22 cellular contexts compared by ENCODE assay signal in the genomic region with DNA sequence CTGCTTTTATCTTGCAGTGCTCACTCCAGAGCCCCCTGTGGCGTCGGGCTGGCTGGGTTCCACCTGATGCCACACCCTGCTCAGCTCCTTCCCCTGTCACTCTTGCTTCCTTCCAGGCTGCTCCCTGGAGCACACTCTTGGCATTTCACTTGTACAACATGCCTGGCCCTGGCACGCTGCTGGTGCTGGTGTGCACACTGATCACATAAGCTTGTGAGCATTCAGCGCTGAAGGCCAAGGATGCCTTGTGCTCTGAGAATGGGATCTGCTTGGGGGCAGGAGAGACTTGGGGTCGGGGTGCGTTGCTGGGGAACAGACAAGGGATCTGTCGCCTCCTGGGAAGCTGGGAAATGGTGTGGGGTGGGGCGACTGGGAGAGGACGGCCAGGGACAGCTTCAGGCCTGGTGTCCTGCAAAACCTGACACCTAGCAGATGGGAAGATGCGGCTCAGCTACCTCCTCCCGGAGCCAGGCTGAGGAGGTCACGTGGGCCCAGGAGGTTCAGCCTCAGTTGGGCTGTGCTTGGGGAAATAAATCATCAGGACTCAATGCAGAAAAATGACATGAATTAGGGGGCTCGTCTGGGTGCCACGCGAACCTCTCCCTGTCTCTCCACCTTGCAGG.
DNase-seq lines count a peak whose midpoint lies in the region; ATAC-seq and TF ChIP-seq lines count a peak whose summit lies in the region.
"Had no signal": no experiment of that assay in that cellular context is flagged by ENCODE, and none has a peak within 500 bp of the region (broad histone marks: within the 10 kb centered on the region; RNA-seq: fewer than 3 reads in every experiment).

No MANE protein-coding gene starts in this region.

- no peak overlapping the region for H2BK15ac ChIP-seq in neuronal stem cell (ENCODE audit: low read length)

- H3K36me3 ChIP-seq in HEK293 (ENCODE audit: control insufficient read depth in 2 of 2, insufficient read depth in 1 of 2, low read length in 2 of 2): no peaks in the 10 kb centered on the region
- no peaks in the 10 kb centered on the region for H3K36me3 ChIP-seq in ascending aorta
- no peaks in the 10 kb centered on the region for H3K36me3 ChIP-seq in neuronal stem cell (replicated peaks in 1 of 2; ENCODE audit: control insufficient read depth in 2 of 2, insufficient read depth in 2 of 2, low read length in 2 of 2)
- H3K36me3 ChIP-seq: pancreas, right atrium auricular region, SJSA1, vagina had no signal

- no peak overlapping the region for H2BK5ac ChIP-seq in neuronal stem cell (ENCODE audit: low read length)

- no peak overlapping the region for H3K18ac ChIP-seq in neuronal stem cell (ENCODE audit: low read length)

- H2BK12ac ChIP-seq in neuronal stem cell (ENCODE audit: low read length): no peak overlapping the region

- H3K27me3 ChIP-seq in ascending aorta (no peaks in the 10 kb centered on the region), neuronal stem cell (ENCODE audit: control insufficient read depth in 3 of 3, insufficient read depth in 3 of 3, low read depth in 1 of 3, low read length in 3 of 3) (no peaks in the 10 kb centered on the region)
- H3K27me3 ChIP-seq: right atrium auricular region, SJSA1, testis, vagina had no signal

- no peaks in the 10 kb centered on the region for H3K36me3 Mint-ChIP-seq in T-helper 2 cell treated with Interferon-gamma antibody and Interleukin-4, amounts not matched to agents 5 μg/mL and 100 μg/mL, for 36 hours (ENCODE audit: low read depth)
- no peaks in the 10 kb centered on the region for H3K36me3 Mint-ChIP-seq in activated CD8-positive, alpha-beta T cell treated with anti-CD3 and anti-CD28 coated beads for 36 hours (ENCODE audit: low read depth)

- H3K4me3 ChIP-seq in HEK293 (ENCODE audit: low read depth, low read length): no peak overlapping the region
- H3K4me3 ChIP-seq in ascending aorta: no peak overlapping the region
- no peak overlapping the region for H3K4me3 ChIP-seq in neuronal stem cell (ENCODE audit: low read length in 2 of 2)
- H3K4me3 ChIP-seq: pancreas, right atrium auricular region, SJSA1, testis, vagina had no signal

- no peak overlapping the region for H2BK120ac ChIP-seq in neuronal stem cell (ENCODE audit: low read depth, low read length)

- no peaks in the 10 kb centered on the region for H3K9me3 Mint-ChIP-seq in T-helper 2 cell treated with Interferon-gamma antibody and Interleukin-4, amounts not matched to agents 5 μg/mL and 100 μg/mL, for 36 hours
- no peaks in the 10 kb centered on the region for H3K9me3 Mint-ChIP-seq in activated CD8-positive, alpha-beta T cell treated with anti-CD3 and anti-CD28 coated beads for 36 hours
- H3K9me3 Mint-ChIP-seq: dendritic cell treated with granulocyte-macrophage colony-stimulating factor and Interleukin-4, amounts not matched to agents 40 ng/mL and 50 ng/mL, for 4 days had no signal

- H3K27me3 Mint-ChIP-seq in T-helper 2 cell treated with Interferon-gamma antibody and Interleukin-4, amounts not matched to agents 5 μg/mL and 100 μg/mL, for 36 hours (ENCODE audit: low read depth): no peaks in the 10 kb centered on the region
- no peaks in the 10 kb centered on the region for H3K27me3 Mint-ChIP-seq in activated CD8-positive, alpha-beta T cell treated with anti-CD3 and anti-CD28 coated beads for 36 hours

- WGBS in neuronal stem cell (ENCODE audit: extremely low coverage in 2 of 2, insufficient read length in 2 of 2, insufficient replicate concordance in 1 of 2), 2 donors: no CpG with 5 or more reads among the region's 15 CpGs

- H3K14ac ChIP-seq in neuronal stem cell (ENCODE audit: low read length): no peak overlapping the region

- no peak overlapping the region for H4K91ac ChIP-seq in neuronal stem cell (ENCODE audit: low read depth, low read length, poor library complexity)

- no peaks in the 10 kb centered on the region for H3K79me1 ChIP-seq in neuronal stem cell (ENCODE audit: low read depth, low read length)

- no peak for ATAC-seq in HG02798 (IDR thresholded peaks at IDR 0.05; ENCODE audit: poor library complexity, unreplicated experiment)
- no peak for ATAC-seq in activated CD8-positive, alpha-beta T cell treated with anti-CD3 and anti-CD28 coated beads for 36 hours
- ATAC-seq: pancreas had no signal

- H3K4me2 ChIP-seq in neuronal stem cell (ENCODE audit: insufficient read depth, low read length, poor library complexity, severe bottlenecking): no peak overlapping the region

- TF ChIP-seq CTCF in HEK293 (tag by site-specific recombination; IDR thresholded peaks at IDR 0.05) (no peak), ascending aorta (IDR thresholded peaks at IDR 0.05) (no peak)
- TF ChIP-seq CTCF in activated CD8-positive, alpha-beta T cell treated with anti-CD3 and anti-CD28 coated beads for 36 hours (IDR thresholded peaks at IDR 0.05): no peak

- peak; percentile 20 for DNase-seq in NCI-H2227 (lab: John Stamatoyannopoulos, UW; ENCODE audit: unreplicated experiment)
- no peak for DNase-seq in NCI-H2227 treated with DMSO at 0.1 percent for 48 hours (lab: John Stamatoyannopoulos, UW)
- peak in 1 of 2 donors; percentile 61 for DNase-seq in ascending aorta (ENCODE audit: low spot score in 2 of 2)
- DNase-seq in neuronal stem cell (ENCODE audit: low spot score): no peak
- DNase-seq in T-helper 2 cell treated with Interferon-gamma antibody and Interleukin-4, amounts not matched to agents 5 μg/mL and 100 μg/mL, for 36 hours (ENCODE audit: low spot score): no peak
- DNase-seq in activated CD8-positive, alpha-beta T cell treated with anti-CD3 and anti-CD28 coated beads for 36 hours: no peak
- DNase-seq: activated CD4-positive, alpha-beta T cell treated with anti-CD3 and anti-CD28 coated beads for 48 hours; activated naive CD4-positive, alpha-beta T cell treated with anti-CD3 and anti-CD28 coated beads, Interleukin-2, amount 50 U/mL, for 16 hours; amygdala; islet precursor cell; NCI-H510A; stimulated activated naive CD4-positive, alpha-beta T cell treated with Interleukin-2 at 50 U/mL for 16 hours; testis had no signal

- peak overlapping the region; percentile 55 for H3K23ac ChIP-seq in neuronal stem cell (ENCODE audit: low read depth, low read length, poor library complexity)

- no peak overlapping the region for H2AK5ac ChIP-seq in neuronal stem cell (ENCODE audit: low read depth, low read length)

- intact Hi-C loops in ascending aorta (cut with DNase I): no loop called here
- intact Hi-C loops in activated CD8-positive, alpha-beta T cell treated with anti-CD3 and anti-CD28 coated beads for 36 hours (cut with micrococcal nuclease): no loop called here

- POLR2A ChIA-PET in HEK293 (lab: Yijun Ruan, JAX): no interaction called here
- POLR2A ChIA-PET in activated CD8-positive, alpha-beta T cell treated with anti-CD3 and anti-CD28 coated beads for 36 hours (lab: Charles Lee): no interaction called here

- H3K9ac ChIP-seq in neuronal stem cell (ENCODE audit: low read depth, low read length, poor library complexity): no peak overlapping the region

- H3K4me1 ChIP-seq in HEK293 (ENCODE audit: control insufficient read depth, insufficient read depth, low read length) (no peaks in the 10 kb centered on the region; the same call in 1 of the 2 replicates), ascending aorta (peaks cover 7 to 20% of the 10 kb centered on the region in 2 donors), neuronal stem cell (ENCODE audit: control insufficient read depth in 2 of 2, insufficient read depth in 1 of 2, low read depth in 1 of 2, low read length in 2 of 2) (no peaks in the 10 kb centered on the region)
- H3K4me1 ChIP-seq: pancreas, testis had no signal

- peak overlapping the region; percentile 17 for H4K8ac ChIP-seq in neuronal stem cell (ENCODE audit: low read depth, low read length)

- no peak overlapping the region for H3K4ac ChIP-seq in neuronal stem cell (ENCODE audit: low read length)

- H3K4me1 Mint-ChIP-seq in T-helper 2 cell treated with Interferon-gamma antibody and Interleukin-4, amounts not matched to agents 5 μg/mL and 100 μg/mL, for 36 hours (ENCODE audit: low read depth): no peaks in the 10 kb centered on the region
- H3K4me1 Mint-ChIP-seq in activated CD8-positive, alpha-beta T cell treated with anti-CD3 and anti-CD28 coated beads for 36 hours (ENCODE audit: low read depth): peaks cover 8% of the 10 kb centered on the region

- H3K27ac Mint-ChIP-seq in T-helper 2 cell treated with Interferon-gamma antibody and Interleukin-4, amounts not matched to agents 5 μg/mL and 100 μg/mL, for 36 hours: no peak overlapping the region
- H3K27ac Mint-ChIP-seq in activated CD8-positive, alpha-beta T cell treated with anti-CD3 and anti-CD28 coated beads for 36 hours: no peak overlapping the region
- H3K27ac Mint-ChIP-seq: dendritic cell treated with granulocyte-macrophage colony-stimulating factor and Interleukin-4, amounts not matched to agents 40 ng/mL and 50 ng/mL, for 4 days had no signal

- H3K9me3 ChIP-seq in HEK293 (ENCODE audit: control insufficient read depth, insufficient read depth, low read depth, low read length) (no peaks in the 10 kb centered on the region), ascending aorta (no peaks in the 10 kb centered on the region), neuronal stem cell (replicated peaks in 1 of 2; ENCODE audit: control insufficient read depth in 2 of 2, insufficient read depth in 1 of 2, low read depth in 1 of 2, low read length in 2 of 2) (no peaks in the 10 kb centered on the region)
- H3K9me3 ChIP-seq: pancreas, right atrium auricular region, SJSA1, testis, vagina had no signal

- CTCF ChIA-PET in HEK293 (lab: Yijun Ruan, JAX): interaction anchor here (0.6 to 1.1 kb wide), 3 partner anchors 11 to 348 kb away, joined by 3 to 4 read pairs (median 4); no protein-coding TSS in a partner anchor
- CTCF ChIA-PET in activated CD8-positive, alpha-beta T cell treated with anti-CD3 and anti-CD28 coated beads for 36 hours (lab: Charles Lee): no interaction called here

- H3K4me3 Mint-ChIP-seq in T-helper 2 cell treated with Interferon-gamma antibody and Interleukin-4, amounts not matched to agents 5 μg/mL and 100 μg/mL, for 36 hours: no peak overlapping the region
- H3K4me3 Mint-ChIP-seq in activated CD8-positive, alpha-beta T cell treated with anti-CD3 and anti-CD28 coated beads for 36 hours: no peak overlapping the region
- H3K4me3 Mint-ChIP-seq: dendritic cell treated with granulocyte-macrophage colony-stimulating factor and Interleukin-4, amounts not matched to agents 40 ng/mL and 50 ng/mL, for 4 days; nephron had no signal

- H3K27ac ChIP-seq in HEK293 (ENCODE audit: extremely low read depth, low read depth, low read length): no peak overlapping the region
- peak overlapping the region; percentile 34 to 91 for H3K27ac ChIP-seq in ascending aorta
- no peak overlapping the region for H3K27ac ChIP-seq in neuronal stem cell (replicated peaks; ENCODE audit: low read length)
- H3K27ac ChIP-seq: C4-2B, pancreas, SJSA1, testis, vagina had no signal

- no peak overlapping the region for H2AFZ ChIP-seq in neuronal stem cell (ENCODE audit: low read length)

TF ChIP-seq in HEK293, 187 proteins besides CTCF, POLR2A, EP300 and RAD21 (continues in another document):
- peak; percentile 71 for TF ChIP-seq GLIS1 (tag by site-specific recombination; IDR thresholded peaks at IDR 0.05)
- TF ChIP-seq KLF9 (tag by site-specific recombination; IDR thresholded peaks at IDR 0.05; ENCODE audit: low read depth): peak; percentile 69; the same call in 1 of the 2 replicates
- TF ChIP-seq ZSCAN30 (tag by site-specific recombination; IDR thresholded peaks at IDR 0.05): no peak
- peak; percentile 84; the same call in 1 of the 2 replicates for TF ChIP-seq ZIC2 (tag by site-specific recombination; IDR thresholded peaks at IDR 0.05)

Comparison
In these comparisons a context has a peak if more than half of its experiments do, and no peak if none do; other contexts are left out.
1. H3K27ac ChIP-seq: peak in ascending aorta (2 of 2); none in HEK293 (single experiment) and neuronal stem cell (single experiment).